In genomic region chr4:107931775-107932321, GRCh38 we compare ENCODE assay signal across 8 cellular contexts. TPM values are rescaled to one million over a fixed set of nuclear protein-coding genes. Genes with fewer than 3 reads are reported as not detected.
DNase-seq lines count a peak whose midpoint lies in the region; ATAC-seq and TF ChIP-seq lines count a peak whose summit lies in the region.

No MANE protein-coding gene starts in this region.

- WGBS in upper lobe of left lung, 2 donors, result 8 to 14% methylated on average over 7 to 11 of the region's 45 CpGs

- peak; percentile 24 for ATAC-seq in GM19023 (IDR thresholded peaks at IDR 0.05; ENCODE audit: unreplicated experiment)
- peak; percentile 18 for ATAC-seq in HG03108 (IDR thresholded peaks at IDR 0.05; ENCODE audit: unreplicated experiment)
- ATAC-seq in upper lobe of left lung (ENCODE audit: low FRiP score in 2 of 2), result no peak

- H3K4me3 Mint-ChIP-seq in activated CD4-positive, alpha-beta T cell treated with anti-CD3 and anti-CD28 coated beads, Interleukin-2, amount 10 ng/mL, durations not matched to agents 7 days and 5 days, result peak overlapping the region; percentile 76
- H3K4me3 Mint-ChIP-seq in neural crest cell, result peak overlapping the region; percentile 86

- TF ChIP-seq CTCF in neural crest cell (conservative IDR thresholded peaks at IDR 0.05) (no peak), upper lobe of left lung (IDR thresholded peaks at IDR 0.05) (peak in 1 of 6 experiments; percentile 2)

- H3K4me1 ChIP-seq in endocrine pancreas (ENCODE audit: control insufficient read depth, insufficient read depth, low read length), result no peaks in the 10 kb centered on the region
- H3K4me1 ChIP-seq in upper lobe of left lung, result peaks cover 14 to 22% (median 15%) of the 10 kb centered on the region in 4 donors

- peak overlapping the region; percentile 79 for H3K27ac Mint-ChIP-seq in activated CD4-positive, alpha-beta T cell treated with anti-CD3 and anti-CD28 coated beads, Interleukin-2, amount 10 ng/mL, durations not matched to agents 7 days and 5 days
- no peak overlapping the region for H3K27ac Mint-ChIP-seq in neural crest cell (ENCODE audit: unreplicated experiment)

- peaks cover 2% of the 10 kb centered on the region for H3K9me3 Mint-ChIP-seq in activated CD4-positive, alpha-beta T cell treated with anti-CD3 and anti-CD28 coated beads, Interleukin-2, amount 10 ng/mL, durations not matched to agents 7 days and 5 days
- H3K9me3 Mint-ChIP-seq in neural crest cell, result no peaks in the 10 kb centered on the region

- H3K9me3 ChIP-seq in endocrine pancreas (ENCODE audit: control insufficient read depth, low read length) (no peaks in the 10 kb centered on the region), upper lobe of left lung (no peaks in the 10 kb centered on the region)

- H3K27ac ChIP-seq in upper lobe of left lung, result peak overlapping the region; percentile 73 to 85 (median 78)

- no peak for TF ChIP-seq POLR2A in upper lobe of left lung (IDR thresholded peaks at IDR 0.05)

- no peaks in the 10 kb centered on the region for H3K27me3 Mint-ChIP-seq in activated CD4-positive, alpha-beta T cell treated with anti-CD3 and anti-CD28 coated beads, Interleukin-2, amount 10 ng/mL, durations not matched to agents 7 days and 5 days
- H3K27me3 Mint-ChIP-seq in neural crest cell (ENCODE audit: low read depth), result peaks cover 6% of the 10 kb centered on the region

- H3K36me3 ChIP-seq in endocrine pancreas (ENCODE audit: control insufficient read depth, insufficient read depth, low read length) (no peaks in the 10 kb centered on the region), upper lobe of left lung (no peaks in the 10 kb centered on the region)

- H3K36me3 Mint-ChIP-seq in activated CD4-positive, alpha-beta T cell treated with anti-CD3 and anti-CD28 coated beads, Interleukin-2, amount 10 ng/mL, durations not matched to agents 7 days and 5 days (ENCODE audit: low read depth), result peaks cover 11% of the 10 kb centered on the region
- H3K36me3 Mint-ChIP-seq in neural crest cell (ENCODE audit: low read depth), result peaks cover 3% of the 10 kb centered on the region

- POLR2A ChIA-PET in activated CD4-positive, alpha-beta T cell treated with anti-CD3 and anti-CD28 coated beads, Interleukin-2, amount 10 ng/mL, durations not matched to agents 7 days and 5 days (lab: Charles Lee), result no interaction called here

- TF ChIP-seq EP300 in upper lobe of left lung (IDR thresholded peaks at IDR 0.05), result no peak

- peak; percentile 28 for DNase-seq in activated CD4-positive, alpha-beta T cell treated with anti-CD3 and anti-CD28 coated beads, Interleukin-2, amount 10 ng/mL, durations not matched to agents 7 days and 5 days
- DNase-seq in neural crest cell (ENCODE audit: low read depth, low spot score), result no peak
- peak; percentile 21 to 85 for DNase-seq in upper lobe of left lung
- DNase-seq in NCI-H446 (lab: John Stamatoyannopoulos, UW), result no peak
- no peak for DNase-seq in SHP77 treated with DMSO at 0.1 percent for 48 hours (lab: John Stamatoyannopoulos, UW)

- CTCF ChIA-PET in activated CD4-positive, alpha-beta T cell treated with anti-CD3 and anti-CD28 coated beads, Interleukin-2, amount 10 ng/mL, durations not matched to agents 7 days and 5 days (lab: Charles Lee), result interaction anchor here (1.1 kb wide), 1 partner anchor 23 kb away, joined by 3 read pairs; no protein-coding TSS in a partner anchor

- H3K27me3 ChIP-seq in endocrine pancreas (ENCODE audit: control insufficient read depth, insufficient read depth, low read length), result no peaks in the 10 kb centered on the region
- H3K27me3 ChIP-seq in upper lobe of left lung, result no peaks in the 10 kb centered on the region

- H3K9ac ChIP-seq in endocrine pancreas (ENCODE audit: control insufficient read depth, insufficient read depth, low read length), result peak overlapping the region; percentile 91

- H3K4me1 Mint-ChIP-seq in activated CD4-positive, alpha-beta T cell treated with anti-CD3 and anti-CD28 coated beads, Interleukin-2, amount 10 ng/mL, durations not matched to agents 7 days and 5 days, result peaks cover 27% of the 10 kb centered on the region
- H3K4me1 Mint-ChIP-seq in neural crest cell, result peaks cover 19% of the 10 kb centered on the region

- H3K4me3 ChIP-seq in endocrine pancreas (ENCODE audit: control insufficient read depth, insufficient read depth, low read length), result peak overlapping the region; percentile 75
- peak overlapping the region; percentile 66 to 92 (median 68) for H3K4me3 ChIP-seq in upper lobe of left lung

RNA-seq across cellular contexts. Expression of gene CYP2U1, which starts 0.5 kb away (rescaled TPM):
- total RNA-seq in activated CD4-positive, alpha-beta T cell treated with anti-CD3 and anti-CD28 coated beads, Interleukin-2, amount 10 ng/mL, durations not matched to agents 7 days and 5 days, result 1 to 10 TPM; 3.6 to 3.8 TPM
- total RNA-seq in neural crest cell, result 7.6 and 8.4 TPM in 2 replicates
- 1 to 10 TPM; 3.1 to 8.3 (median 6.1) TPM for total RNA-seq in upper lobe of left lung

RNA-seq across cellular contexts. Expression of gene HADH, which starts 57.8 kb away (rescaled TPM):
- 10 to 100 TPM; 68.1 to 73.1 TPM for total RNA-seq in activated CD4-positive, alpha-beta T cell treated with anti-CD3 and anti-CD28 coated beads, Interleukin-2, amount 10 ng/mL, durations not matched to agents 7 days and 5 days
- total RNA-seq in neural crest cell, result 71.0 and 74.3 TPM in 2 replicates
- 10 to 100 TPM; 27.2 to 57.1 (median 36.1) TPM for total RNA-seq in upper lobe of left lung

Comparison
In these comparisons a context has a peak if more than half of its experiments do, and no peak if none do; other contexts are left out.
1. ATAC-seq: peak in GM19023 (single experiment) and HG03108 (single experiment); none in upper lobe of left lung (0 of 2).
2. DNase-seq: peak in activated CD4-positive, alpha-beta T cell treated with anti-CD3 and anti-CD28 coated beads, Interleukin-2, amount 10 ng/mL, durations not matched to agents 7 days and 5 days (single experiment) and upper lobe of left lung (2 of 2); none in neural crest cell (single experiment), NCI-H446 (0 of 2) and SHP77 treated with DMSO at 0.1 percent for 48 hours (single experiment).